18 cellular contexts compared by ENCODE assay signal in the genomic region with DNA sequence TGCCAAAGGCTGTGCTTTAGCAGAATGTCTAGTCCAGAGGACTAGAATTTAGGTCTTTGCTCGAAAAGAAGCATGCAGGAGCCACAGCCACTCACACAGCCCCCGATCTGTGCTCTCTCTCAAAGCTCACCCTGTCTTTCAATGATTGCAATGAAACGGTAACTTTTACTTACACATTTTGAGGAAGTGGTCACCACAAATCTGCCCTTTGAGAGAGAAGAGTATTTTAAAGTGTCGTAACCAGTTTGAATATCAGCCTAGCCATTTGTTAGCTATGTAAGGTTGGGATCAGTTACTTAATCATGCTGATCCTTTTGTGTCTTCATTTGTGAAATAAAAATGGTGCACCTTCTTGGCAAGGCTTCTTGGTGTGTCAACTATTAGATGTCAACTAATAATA.
DNase-seq lines count a peak whose midpoint lies in the region; ATAC-seq and TF ChIP-seq lines count a peak whose summit lies in the region.
"Had no signal": no experiment of that assay in that cellular context is flagged by ENCODE, and none has a peak within 500 bp of the region (broad histone marks: within the 10 kb centered on the region; RNA-seq: fewer than 3 reads in every experiment).

No MANE protein-coding gene starts in this region.

- ATAC-seq in GM18861 (IDR thresholded peaks at IDR 0.05; ENCODE audit: unreplicated experiment) (peak; percentile 77), HG03159 (IDR thresholded peaks at IDR 0.05; ENCODE audit: unreplicated experiment) (peak; percentile 79), HG02588 (IDR thresholded peaks at IDR 0.05; ENCODE audit: unreplicated experiment) (no peak)
- ATAC-seq in activated CD4-positive, CD25-positive, alpha-beta regulatory T cell treated with anti-CD3 and anti-CD28 coated beads, Interleukin-2, amount 50 U/mL, for 24 hours = no peak
- ATAC-seq: activated CD4-positive, alpha-beta T cell treated with anti-CD3 and anti-CD28 coated beads for 36 hours had no signal

- TF ChIP-seq CTCF in NB4 (IDR thresholded peaks at IDR 0.05; ENCODE audit: low read depth, low read length) = no peak

- no peak overlapping the region for H3K4me3 ChIP-seq in NB4 (ENCODE audit: low read depth, low read length)
- H3K4me3 ChIP-seq: esophagus squamous epithelium, right atrium auricular region had no signal

- DNase-seq in NB4 (ENCODE audit: low read depth) (peak; percentile 94), medulla oblongata (ENCODE audit: extremely low spot score) (peak; percentile 64), AG08396 (ENCODE audit: low spot score) (no peak), C1 segment of cervical spinal cord (lab: John Stamatoyannopoulos, UW) (no peak)
- DNase-seq: activated CD4-positive, alpha-beta T cell treated with anti-CD3 and anti-CD28 coated beads for 36 hours; activated naive CD4-positive, alpha-beta T cell treated with anti-CD3 and anti-CD28 coated beads, Interleukin-2, amount 50 U/mL, for 16 hours; DMS53; esophagus squamous epithelium; head of caudate nucleus; HFFc6; NCI-H1048; NCI-H82; T-helper 9 cell had no signal

- no peak for TF ChIP-seq POLR2A in NB4 (IDR thresholded peaks at IDR 0.05; ENCODE audit: extremely low read depth, insufficient read length)

Comparison
In these comparisons a context has a peak if more than half of its experiments do, and no peak if none do; other contexts are left out.
1. ATAC-seq: peak in GM18861 (single experiment) and HG03159 (single experiment); none in activated CD4-positive, CD25-positive, alpha-beta regulatory T cell treated with anti-CD3 and anti-CD28 coated beads, Interleukin-2, amount 50 U/mL, for 24 hours (0 of 2) and HG02588 (single experiment).
2. DNase-seq: peak in NB4 (single experiment) and medulla oblongata (single experiment); none in AG08396 (single experiment) and C1 segment of cervical spinal cord (0 of 14).